Comparison of ENCODE assay signal across 15 cellular contexts in genomic region chr3:152149832-152150231, GRCh38.
"Had no signal": no experiment of that assay in that cellular context is flagged by ENCODE, and none has a peak within 500 bp of the region (broad histone marks: within the 10 kb centered on the region; RNA-seq: fewer than 3 reads in every experiment).

No MANE protein-coding gene starts in this region.

- H3K27ac ChIP-seq: esophagus muscularis mucosa, heart right ventricle, left ventricle myocardium inferior had no signal

- H3K27ac Mint-ChIP-seq: activated naive CD4-positive, alpha-beta T cell treated with anti-CD3 and anti-CD28 coated beads for 36 hours; activated T-helper 17 cell treated with anti-CD3 and anti-CD28 coated beads, Interleukin-2, amount 50 U/mL, for 72 hours; endodermal cell; nephron; stimulated activated naive CD8-positive, alpha-beta T cell treated with anti-CD3 and anti-CD28 coated beads, Interleukin-15, Interleukin-2, amounts not matched to agents 100 ng/mL and 50 ng/mL, for 24 hours; T-helper 1 cell treated with Interleukin-12 subunit alpha and Interleukin-12 subunit beta and Interleukin-4 antibody, amounts not matched to agents 30 μg/mL and 1 μg/mL, for 36 hours; WTC11 had no signal

- H3K4me3 Mint-ChIP-seq: activated naive CD4-positive, alpha-beta T cell treated with anti-CD3 and anti-CD28 coated beads for 36 hours; activated T-helper 17 cell treated with anti-CD3 and anti-CD28 coated beads, Interleukin-2, amount 50 U/mL, for 72 hours; endodermal cell; nephron; stimulated activated naive CD8-positive, alpha-beta T cell treated with anti-CD3 and anti-CD28 coated beads, Interleukin-15, Interleukin-2, amounts not matched to agents 100 ng/mL and 50 ng/mL, for 24 hours; T-helper 1 cell treated with Interleukin-12 subunit alpha and Interleukin-12 subunit beta and Interleukin-4 antibody, amounts not matched to agents 30 μg/mL and 1 μg/mL, for 36 hours; WTC11 had no signal

- H3K27me3 ChIP-seq: esophagus muscularis mucosa, heart right ventricle had no signal

- DNase-seq: activated CD4-positive, alpha-beta T cell treated with anti-CD3 and anti-CD28 coated beads for 48 hours; activated naive CD4-positive, alpha-beta T cell treated with anti-CD3 and anti-CD28 coated beads for 36 hours; endodermal cell; heart right ventricle; islet precursor cell; left ventricle myocardium inferior; mesenchymal stem cell; stimulated activated CD4-positive, alpha-beta T cell treated with anti-CD3 and anti-CD28 coated beads, Interleukin-4, amount 100 ng/mL, for 1 hour; stimulated activated CD8-positive, alpha-beta memory T cell treated with anti-CD3 and anti-CD28 coated beads, Interleukin-4, amount 100 ng/mL, for 48 hours had no signal

- H3K27me3 Mint-ChIP-seq: activated T-helper 17 cell treated with anti-CD3 and anti-CD28 coated beads, Interleukin-2, amount 50 U/mL, for 72 hours had no signal

- H3K4me1 ChIP-seq: heart right ventricle, left ventricle myocardium inferior had no signal

- ATAC-seq: activated T-helper 17 cell treated with anti-CD3 and anti-CD28 coated beads, Interleukin-2, amount 50 U/mL, for 72 hours; heart right ventricle; WTC11 had no signal

- H3K9me3 Mint-ChIP-seq: activated naive CD4-positive, alpha-beta T cell treated with anti-CD3 and anti-CD28 coated beads for 36 hours; activated T-helper 17 cell treated with anti-CD3 and anti-CD28 coated beads, Interleukin-2, amount 50 U/mL, for 72 hours; nephron; stimulated activated naive CD8-positive, alpha-beta T cell treated with anti-CD3 and anti-CD28 coated beads, Interleukin-15, Interleukin-2, amounts not matched to agents 100 ng/mL and 50 ng/mL, for 24 hours; T-helper 1 cell treated with Interleukin-12 subunit alpha and Interleukin-12 subunit beta and Interleukin-4 antibody, amounts not matched to agents 30 μg/mL and 1 μg/mL, for 36 hours had no signal

- H3K36me3 Mint-ChIP-seq: WTC11 had no signal

- H3K4me1 Mint-ChIP-seq: activated T-helper 17 cell treated with anti-CD3 and anti-CD28 coated beads, Interleukin-2, amount 50 U/mL, for 72 hours; nephron had no signal

- H3K9me3 ChIP-seq: esophagus muscularis mucosa, heart right ventricle, left ventricle myocardium inferior had no signal

- H3K36me3 ChIP-seq: esophagus muscularis mucosa, heart right ventricle, left ventricle myocardium inferior had no signal

- H3K4me3 ChIP-seq: esophagus muscularis mucosa, heart right ventricle, left ventricle myocardium inferior had no signal
